ENCODE assay signal across 2 cellular contexts in the genomic region with DNA sequence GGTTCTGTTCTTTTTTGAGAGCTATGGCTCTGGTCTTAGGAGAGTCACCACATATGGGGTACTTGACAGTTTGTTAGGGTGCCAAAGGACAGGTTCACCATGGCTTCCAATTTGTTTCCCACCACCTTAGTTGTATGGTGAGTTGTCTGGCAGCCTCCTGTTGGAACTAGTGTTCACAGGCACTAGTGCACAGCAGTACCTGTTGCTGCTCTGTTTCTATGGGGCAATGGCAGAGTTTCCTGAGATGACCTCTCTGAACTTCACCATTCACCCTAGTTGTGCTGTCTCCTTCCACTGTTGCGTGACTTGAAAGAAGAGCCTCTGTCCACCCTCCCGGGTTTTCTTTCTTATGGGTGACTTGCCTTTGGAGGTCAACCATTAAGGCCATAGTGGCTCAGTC.
TF ChIP-seq lines count a peak whose summit lies in the region.

No MANE protein-coding gene starts in this region.

TF ChIP-seq in GM23338, 12 proteins besides CTCF, POLR2A, EP300 and RAD21 (continues in another document):
- TF ChIP-seq EZH2 (IDR thresholded peaks at IDR 0.05; ENCODE audit: low read depth, unreplicated experiment) (no peak), JUNB (IDR thresholded peaks at IDR 0.05; ENCODE audit: unreplicated experiment) (no peak), ZNF462 (CRISPR knock-in tag; IDR thresholded peaks at IDR 0.05) (no peak), ZNF114 (CRISPR knock-in tag; IDR thresholded peaks at IDR 0.05) (no peak), NANOG (IDR thresholded peaks at IDR 0.05; ENCODE audit: borderline replicate concordance) (no peak), REST (IDR thresholded peaks at IDR 0.05; ENCODE audit: unreplicated experiment) (no peak), POLR2AphosphoS5 (IDR thresholded peaks at IDR 0.05; ENCODE audit: low read depth) (no peak), STAT1 (IDR thresholded peaks at IDR 0.05; ENCODE audit: unreplicated experiment) (no peak), EZH2phosphoT487 (IDR thresholded peaks at IDR 0.05; ENCODE audit: unreplicated experiment) (no peak), ZNF331 (CRISPR knock-in tag; IDR thresholded peaks at IDR 0.05; ENCODE audit: low read depth) (no peak), CREB1 (CRISPR knock-in tag; IDR thresholded peaks at IDR 0.05; ENCODE audit: low read depth) (no peak)

TF ChIP-seq in WTC11, 78 proteins besides CTCF, POLR2A, EP300 and RAD21:
- TF ChIP-seq ZNF423 (CRISPR knock-in tag; IDR thresholded peaks at IDR 0.05), result no peak
- no peak for TF ChIP-seq NR3C1 (CRISPR knock-in tag; conservative IDR thresholded peaks at IDR 0.05; ENCODE audit: low read depth)
- TF ChIP-seq JAZF1 (CRISPR knock-in tag; IDR thresholded peaks at IDR 0.05), result no peak
- no peak for TF ChIP-seq GTF2I (CRISPR knock-in tag; conservative IDR thresholded peaks at IDR 0.05)
- no peak for TF ChIP-seq E2F4 (CRISPR knock-in tag; IDR thresholded peaks at IDR 0.05; ENCODE audit: borderline replicate concordance, low read depth)
- TF ChIP-seq, protein P1, sequence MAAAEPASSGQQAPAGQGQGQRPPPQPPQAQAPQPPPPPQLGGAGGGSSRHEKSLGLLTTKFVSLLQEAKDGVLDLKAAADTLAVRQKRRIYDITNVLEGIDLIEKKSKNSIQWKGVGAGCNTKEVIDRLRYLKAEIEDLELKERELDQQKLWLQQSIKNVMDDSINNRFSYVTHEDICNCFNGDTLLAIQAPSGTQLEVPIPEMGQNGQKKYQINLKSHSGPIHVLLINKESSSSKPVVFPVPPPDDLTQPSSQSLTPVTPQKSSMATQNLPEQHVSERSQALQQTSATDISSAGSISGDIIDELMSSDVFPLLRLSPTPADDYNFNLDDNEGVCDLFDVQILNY (CRISPR knock-in tag; IDR thresholded peaks at IDR 0.05), result no peak
- TF ChIP-seq IRF2 (CRISPR knock-in tag; IDR thresholded peaks at IDR 0.05; ENCODE audit: borderline replicate concordance, low read depth), result no peak
- TF ChIP-seq, protein P2, sequence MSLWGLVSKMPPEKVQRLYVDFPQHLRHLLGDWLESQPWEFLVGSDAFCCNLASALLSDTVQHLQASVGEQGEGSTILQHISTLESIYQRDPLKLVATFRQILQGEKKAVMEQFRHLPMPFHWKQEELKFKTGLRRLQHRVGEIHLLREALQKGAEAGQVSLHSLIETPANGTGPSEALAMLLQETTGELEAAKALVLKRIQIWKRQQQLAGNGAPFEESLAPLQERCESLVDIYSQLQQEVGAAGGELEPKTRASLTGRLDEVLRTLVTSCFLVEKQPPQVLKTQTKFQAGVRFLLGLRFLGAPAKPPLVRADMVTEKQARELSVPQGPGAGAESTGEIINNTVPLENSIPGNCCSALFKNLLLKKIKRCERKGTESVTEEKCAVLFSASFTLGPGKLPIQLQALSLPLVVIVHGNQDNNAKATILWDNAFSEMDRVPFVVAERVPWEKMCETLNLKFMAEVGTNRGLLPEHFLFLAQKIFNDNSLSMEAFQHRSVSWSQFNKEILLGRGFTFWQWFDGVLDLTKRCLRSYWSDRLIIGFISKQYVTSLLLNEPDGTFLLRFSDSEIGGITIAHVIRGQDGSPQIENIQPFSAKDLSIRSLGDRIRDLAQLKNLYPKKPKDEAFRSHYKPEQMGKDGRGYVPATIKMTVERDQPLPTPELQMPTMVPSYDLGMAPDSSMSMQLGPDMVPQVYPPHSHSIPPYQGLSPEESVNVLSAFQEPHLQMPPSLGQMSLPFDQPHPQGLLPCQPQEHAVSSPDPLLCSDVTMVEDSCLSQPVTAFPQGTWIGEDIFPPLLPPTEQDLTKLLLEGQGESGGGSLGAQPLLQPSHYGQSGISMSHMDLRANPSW (CRISPR knock-in tag; conservative IDR thresholded peaks at IDR 0.05; ENCODE audit: low read depth), result no peak
- TF ChIP-seq TP53 (CRISPR knock-in tag; IDR thresholded peaks at IDR 0.05), result no peak
- TF ChIP-seq ZNF425 (CRISPR knock-in tag; conservative IDR thresholded peaks at IDR 0.05), result no peak
- TF ChIP-seq MYBL2 (CRISPR knock-in tag; IDR thresholded peaks at IDR 0.05), result no peak
- no peak for TF ChIP-seq NFYB (CRISPR knock-in tag; conservative IDR thresholded peaks at IDR 0.05; ENCODE audit: low read depth)
- no peak for TF ChIP-seq JUN (CRISPR knock-in tag; IDR thresholded peaks at IDR 0.05)
- no peak for TF ChIP-seq EMX1 (CRISPR knock-in tag; IDR thresholded peaks at IDR 0.05)
- TF ChIP-seq OVOL2 (CRISPR knock-in tag; IDR thresholded peaks at IDR 0.05; ENCODE audit: borderline replicate concordance), result no peak
- TF ChIP-seq, protein P3, sequence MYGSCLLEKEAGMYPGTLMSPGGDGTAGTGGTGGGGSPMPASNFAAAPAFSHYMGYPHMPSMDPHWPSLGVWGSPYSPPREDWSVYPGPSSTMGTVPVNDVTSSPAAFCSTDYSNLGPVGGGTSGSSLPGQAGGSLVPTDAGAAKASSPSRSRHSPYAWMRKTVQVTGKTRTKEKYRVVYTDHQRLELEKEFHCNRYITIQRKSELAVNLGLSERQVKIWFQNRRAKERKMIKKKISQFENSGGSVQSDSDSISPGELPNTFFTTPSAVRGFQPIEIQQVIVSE (CRISPR knock-in tag; IDR thresholded peaks at IDR 0.05; ENCODE audit: borderline replicate concordance), result no peak
- no peak for TF ChIP-seq SP1 (CRISPR knock-in tag; conservative IDR thresholded peaks at IDR 0.05)
- TF ChIP-seq FOXJ3 (CRISPR knock-in tag; IDR thresholded peaks at IDR 0.05; ENCODE audit: borderline replicate concordance), result no peak
- no peak for TF ChIP-seq IRF1 (CRISPR knock-in tag; IDR thresholded peaks at IDR 0.05)
